In the genomic region with DNA sequence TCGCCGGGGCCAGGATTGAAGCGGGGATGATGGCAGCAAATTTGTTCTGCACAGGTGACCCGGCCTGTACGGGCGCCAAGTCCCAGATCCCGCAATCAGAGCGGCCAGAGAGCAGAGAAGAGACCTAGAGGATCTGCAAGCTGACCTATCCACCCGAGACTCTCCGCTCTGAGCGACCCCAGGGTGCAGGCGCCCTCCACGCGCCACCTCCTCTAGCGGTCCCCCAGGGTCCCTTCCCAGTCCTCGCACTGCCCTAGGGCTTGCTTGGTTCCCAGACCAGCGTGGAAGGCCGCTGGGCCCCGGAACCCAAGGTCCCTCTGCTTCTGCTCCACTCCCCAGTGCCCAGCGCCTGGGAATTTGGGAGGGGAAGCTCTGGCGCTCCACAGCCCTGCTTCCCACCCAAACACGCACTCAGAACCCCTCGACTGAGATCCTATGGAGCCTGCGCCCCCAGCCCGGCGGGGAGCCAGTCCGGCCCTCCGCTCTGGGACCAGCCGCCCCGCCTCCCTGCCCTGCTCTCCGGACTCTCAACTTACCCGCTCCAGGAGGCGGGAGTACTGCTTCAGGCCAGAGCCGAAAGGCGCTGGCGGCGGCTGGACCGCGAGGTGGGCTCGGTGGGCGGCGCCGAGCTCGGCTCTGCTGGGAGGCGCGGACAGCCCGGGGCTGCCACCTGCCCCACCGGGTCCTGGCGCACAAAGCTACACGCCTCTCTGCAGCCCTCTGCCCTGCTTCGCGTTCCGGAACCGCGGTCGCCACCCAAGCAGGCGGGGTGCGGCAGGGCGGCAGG, we compare ENCODE assay signal across 10 cellular contexts. TPM values are rescaled to one million over a fixed set of nuclear protein-coding genes. Genes with fewer than 3 reads are reported as not detected.
DNase-seq lines count a peak whose midpoint lies in the region; ATAC-seq lines count a peak whose summit lies in the region.
"Had no signal": no experiment of that assay in that cellular context is flagged by ENCODE, and none has a peak within 500 bp of the region (broad histone marks: within the 10 kb centered on the region; RNA-seq: fewer than 3 reads in every experiment).

No MANE protein-coding gene starts in this region.

- H3K36me3 ChIP-seq in NT2/D1 (ENCODE audit: insufficient read depth, insufficient read length, low read length), result no peaks in the 10 kb centered on the region

- peaks cover 82% of the 10 kb centered on the region for H3K27me3 Mint-ChIP-seq in activated CD4-positive, alpha-beta memory T cell treated with anti-CD3 and anti-CD28 coated beads, Interleukin-2, amount 10 ng/mL, durations not matched to agents 7 days and 5 days

- intact Hi-C loops in left ventricle myocardium superior (cut with micrococcal nuclease), result no loop called here

- no peak overlapping the region for H3K4me3 Mint-ChIP-seq in activated CD4-positive, alpha-beta memory T cell treated with anti-CD3 and anti-CD28 coated beads, Interleukin-2, amount 10 ng/mL, durations not matched to agents 7 days and 5 days
- H3K4me3 Mint-ChIP-seq: activated CD4-positive, alpha-beta T cell treated with anti-CD3 and anti-CD28 coated beads, Interleukin-2, amount 10 ng/mL, durations not matched to agents 24 days and 14 days had no signal

- peak overlapping the region; percentile 32 for H3K9ac ChIP-seq in NT2/D1 (ENCODE audit: insufficient read length, low read depth)

- peak; percentile 23 for ATAC-seq in left ventricle myocardium superior
- ATAC-seq in HG03159 (IDR thresholded peaks at IDR 0.05; ENCODE audit: unreplicated experiment), result no peak

- peak; percentile 26 for DNase-seq in DMS79 treated with DMSO at 0.1 percent for 48 hours (lab: John Stamatoyannopoulos, UW)
- DNase-seq in DMS79 (lab: John Stamatoyannopoulos, UW), result no peak
- DNase-seq in NT2/D1 (ENCODE audit: low read depth, low spot score), result no peak
- no peak for DNase-seq in left ventricle myocardium superior
- no peak for DNase-seq in skeletal muscle cell (ENCODE audit: low read depth)
- DNase-seq in activated CD4-positive, alpha-beta memory T cell treated with anti-CD3 and anti-CD28 coated beads, Interleukin-2, amount 10 ng/mL, durations not matched to agents 7 days and 5 days, result no peak
- DNase-seq in T-helper 9 cell, result no peak
- DNase-seq: activated CD4-positive, alpha-beta T cell treated with anti-CD3 and anti-CD28 coated beads, Interleukin-2, amount 10 ng/mL, durations not matched to agents 24 days and 14 days had no signal

- H3K36me3 Mint-ChIP-seq in activated CD4-positive, alpha-beta memory T cell treated with anti-CD3 and anti-CD28 coated beads, Interleukin-2, amount 10 ng/mL, durations not matched to agents 7 days and 5 days (ENCODE audit: low read depth), result peaks cover 2% of the 10 kb centered on the region

- CTCF ChIA-PET in activated CD4-positive, alpha-beta memory T cell treated with anti-CD3 and anti-CD28 coated beads, Interleukin-2, amount 10 ng/mL, durations not matched to agents 7 days and 5 days (lab: Charles Lee), result no interaction called here

- H3K4me3 ChIP-seq in NT2/D1 (ENCODE audit: insufficient read length, low read depth) (peak overlapping the region; percentile 21), skeletal muscle cell (ENCODE audit: low read depth, low read length) (peak overlapping the region; percentile 9)

- POLR2A ChIA-PET in activated CD4-positive, alpha-beta memory T cell treated with anti-CD3 and anti-CD28 coated beads, Interleukin-2, amount 10 ng/mL, durations not matched to agents 7 days and 5 days (lab: Charles Lee), result no interaction called here

- H3K27me3 ChIP-seq in NT2/D1 (ENCODE audit: insufficient read depth, insufficient read length), result peaks cover 95% of the 10 kb centered on the region

- peaks cover 30% of the 10 kb centered on the region for H3K4me1 Mint-ChIP-seq in activated CD4-positive, alpha-beta memory T cell treated with anti-CD3 and anti-CD28 coated beads, Interleukin-2, amount 10 ng/mL, durations not matched to agents 7 days and 5 days

- no peaks in the 10 kb centered on the region for H3K9me3 Mint-ChIP-seq in activated CD4-positive, alpha-beta memory T cell treated with anti-CD3 and anti-CD28 coated beads, Interleukin-2, amount 10 ng/mL, durations not matched to agents 7 days and 5 days
- H3K9me3 Mint-ChIP-seq: activated CD4-positive, alpha-beta T cell treated with anti-CD3 and anti-CD28 coated beads, Interleukin-2, amount 10 ng/mL, durations not matched to agents 24 days and 14 days had no signal

- H3K4me1 ChIP-seq in NT2/D1 (ENCODE audit: insufficient read depth, insufficient read length), result peaks cover 19% of the 10 kb centered on the region

- no peak overlapping the region for H3K27ac Mint-ChIP-seq in activated CD4-positive, alpha-beta memory T cell treated with anti-CD3 and anti-CD28 coated beads, Interleukin-2, amount 10 ng/mL, durations not matched to agents 7 days and 5 days
- H3K27ac Mint-ChIP-seq: activated CD4-positive, alpha-beta T cell treated with anti-CD3 and anti-CD28 coated beads, Interleukin-2, amount 10 ng/mL, durations not matched to agents 24 days and 14 days had no signal

- no peaks in the 10 kb centered on the region for H3K9me3 ChIP-seq in NT2/D1 (ENCODE audit: insufficient read depth, low read length)

RNA-seq across cellular contexts. Expression of gene SIX3, which starts 3.0 kb away (rescaled TPM):
- total RNA-seq in left ventricle myocardium superior, result not detected
- under 1 TPM; 0.08 to 0.13 TPM for total RNA-seq in activated CD4-positive, alpha-beta memory T cell treated with anti-CD3 and anti-CD28 coated beads, Interleukin-2, amount 10 ng/mL, durations not matched to agents 7 days and 5 days
- total RNA-seq: activated CD4-positive, alpha-beta T cell treated with anti-CD3 and anti-CD28 coated beads, Interleukin-2, amount 10 ng/mL, durations not matched to agents 24 days and 14 days; LHCN-M2 had no signal
